ENCODE assay signal across 18 cellular contexts in genomic region chr20:5829241-5829809, GRCh38.
"Had no signal": no experiment of that assay in that cellular context is flagged by ENCODE, and none has a peak within 500 bp of the region (broad histone marks: within the 10 kb centered on the region; RNA-seq: fewer than 3 reads in every experiment).

No MANE protein-coding gene starts in this region.

- H3K36me3 ChIP-seq: esophagus muscularis mucosa, gastrocnemius medialis, right lobe of liver, suprapubic skin, thyroid gland had no signal

- H3K9me3 ChIP-seq: esophagus muscularis mucosa, gastrocnemius medialis, psoas muscle, right lobe of liver, suprapubic skin, thyroid gland had no signal

- H3K4me3 ChIP-seq: esophagus muscularis mucosa, gastrocnemius medialis, psoas muscle, right lobe of liver, suprapubic skin, thyroid gland had no signal

- DNase-seq: effector memory CD8-positive, alpha-beta T cell; gastrocnemius medialis; islet precursor cell; mammary epithelial cell; naive thymus-derived CD4-positive, alpha-beta T cell; nephron progenitor cell; psoas muscle; retina; right lobe of liver; stimulated activated CD4-positive, alpha-beta T cell treated with anti-CD3 and anti-CD28 coated beads, Interleukin-4, amount 100 ng/mL, for 1 hour; stimulated activated CD8-positive, alpha-beta memory T cell treated with anti-CD3 and anti-CD28 coated beads, Interleukin-4, amount 100 ng/mL, for 48 hours; stimulated activated naive CD8-positive, alpha-beta T cell treated with anti-CD3 and anti-CD28 coated beads, Interleukin-15, Interleukin-2, amounts not matched to agents 100 U/mL and 50 U/mL, for 24 hours; thyroid gland had no signal

- H3K27me3 ChIP-seq: esophagus muscularis mucosa, gastrocnemius medialis, right lobe of liver, suprapubic skin, thyroid gland had no signal

- H3K27ac ChIP-seq: epithelial cell of prostate, esophagus muscularis mucosa, gastrocnemius medialis, psoas muscle, right lobe of liver, suprapubic skin, thyroid gland had no signal

- H3K4me1 ChIP-seq: right lobe of liver, suprapubic skin had no signal

- ATAC-seq: effector memory CD8-positive, alpha-beta T cell; gastrocnemius medialis; left lobe of liver; naive thymus-derived CD4-positive, alpha-beta T cell; psoas muscle; right lobe of liver; stimulated activated effector memory CD8-positive, alpha-beta T cell treated with anti-CD3 and anti-CD28 coated beads, Interleukin-12 subunit alpha, Interleukin-12 subunit beta, amount 100 ng/mL, for 72 hours; stimulated activated naive CD8-positive, alpha-beta T cell treated with anti-CD3 and anti-CD28 coated beads, Interleukin-15, Interleukin-2, amounts not matched to agents 100 U/mL and 50 U/mL, for 24 hours had no signal
